ENCODE assay signal across 7 cellular contexts in the genomic region with DNA sequence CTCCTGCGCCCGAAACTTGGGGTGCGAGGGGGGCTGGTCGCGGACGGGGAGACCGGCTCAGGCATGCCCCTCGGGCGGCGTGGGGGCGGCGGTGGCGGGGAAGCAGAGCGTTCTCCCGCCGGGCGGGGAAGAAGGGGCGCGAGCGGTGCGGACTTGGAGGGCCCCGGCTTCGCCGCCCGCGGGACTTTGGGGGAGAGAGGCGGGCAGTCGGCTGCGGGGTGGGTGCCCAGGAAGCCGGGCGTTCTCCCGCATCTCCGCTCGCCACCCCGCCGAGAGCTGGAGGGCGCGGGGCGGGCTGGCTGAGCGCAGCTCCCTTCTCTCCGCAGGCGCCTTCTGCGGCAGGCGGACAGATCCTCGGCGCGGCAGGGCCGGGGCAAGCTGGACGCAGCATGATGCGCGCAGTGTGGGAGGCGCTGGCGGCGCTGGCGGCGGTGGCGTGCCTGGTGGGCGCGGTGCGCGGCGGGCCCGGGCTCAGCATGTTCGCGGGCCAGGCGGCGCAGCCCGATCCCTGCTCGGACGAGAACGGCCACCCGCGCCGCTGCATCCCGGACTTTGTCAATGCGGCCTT. TPM values are rescaled to one million over a fixed set of nuclear protein-coding genes. Genes with fewer than 3 reads are reported as not detected.
DNase-seq lines count a peak whose midpoint lies in the region; ATAC-seq, FAIRE-seq and TF ChIP-seq lines count a peak whose summit lies in the region.

No MANE protein-coding gene starts in this region.

- no peak overlapping the region for H3K27ac ChIP-seq in endothelial cell of umbilical vein (ENCODE audit: insufficient read depth, low read depth, low read length)

- no peaks in the 10 kb centered on the region for H4K20me1 ChIP-seq in endothelial cell of umbilical vein (replicated peaks; ENCODE audit: control insufficient read depth, extremely low read depth, insufficient read depth, low read length)

- H2AFZ ChIP-seq in endothelial cell of umbilical vein (ENCODE audit: low read depth, low read length) = peak overlapping the region; percentile 41

- H3K9me1 ChIP-seq in endothelial cell of umbilical vein (replicated peaks; ENCODE audit: control insufficient read depth, extremely low read depth, insufficient read depth, low read length) = no peaks in the 10 kb centered on the region

- H3K79me2 ChIP-seq in endothelial cell of umbilical vein (ENCODE audit: control insufficient read depth, insufficient read depth, low read length) = no peaks in the 10 kb centered on the region

- no peaks in the 10 kb centered on the region for H3K36me3 ChIP-seq in endothelial cell of umbilical vein (ENCODE audit: control insufficient read depth in 2 of 2, extremely low read depth in 1 of 2, insufficient read depth in 2 of 2, low read length in 2 of 2)

- H3K4me3 Mint-ChIP-seq in naive B cell = peak overlapping the region; percentile 83 to 95 (median 92)

- POLR2A ChIA-PET in endothelial cell of umbilical vein (lab: Charles Lee) = no interaction called here

- in situ Hi-C loops in SK-MEL-5 (cut with HindIII; ENCODE audit: low pct_unique_long_range_greater_than_20kb, low sequenced_read_pairs) = no loop called here

- dilution Hi-C loops in endothelial cell of umbilical vein (cut with MboI; ENCODE audit: extremely low pct_ligation_motif_present, low sequenced_read_pairs) = no loop called here

- intact Hi-C loops in endothelial cell of umbilical vein (cut with micrococcal nuclease) = no loop called here

- no peak for FAIRE-seq in endothelial cell of umbilical vein (lab: Jason Lieb, UNC)

- peaks cover 24 to 54% of the 10 kb centered on the region in 2 experiments for H3K27me3 ChIP-seq in endothelial cell of umbilical vein (ENCODE audit: control insufficient read depth in 2 of 2, insufficient read depth in 2 of 2, low read length in 2 of 2)

- H3K36me3 Mint-ChIP-seq in naive B cell = peaks cover 0 to 6% of the 10 kb centered on the region in 2 donors

- TF ChIP-seq POLR2A in endothelial cell of umbilical vein (IDR thresholded peaks at IDR 0.05; ENCODE audit: low read depth, low read length) = no peak

- H3K9ac ChIP-seq in endothelial cell of umbilical vein (replicated peaks; ENCODE audit: extremely low read depth, insufficient read depth, low read length) = no peak overlapping the region

- H3K4me1 ChIP-seq in endothelial cell of umbilical vein (ENCODE audit: control insufficient read depth, extremely low read depth, insufficient read depth, low read length) = peaks cover 2% of the 10 kb centered on the region

- H3K4me3 ChIP-seq in endothelial cell of umbilical vein (replicated peaks in 1 of 3; ENCODE audit: insufficient read depth in 1 of 3, low read depth in 1 of 3, low read length in 3 of 3) = peak overlapping the region in 2 of 3 experiments; percentile 36 to 37

- BruUV-seq in endothelial cell of umbilical vein (replicated peaks; lab: Mats Ljungman, UMichigan) = no TSS peak

- H3K27me3 Mint-ChIP-seq in naive B cell = peaks cover 28 to 43% (median 42%) of the 10 kb centered on the region in 3 donors

- no peak overlapping the region for H3K27ac Mint-ChIP-seq in naive B cell

- H3K9me3 Mint-ChIP-seq in naive B cell = no peaks in the 10 kb centered on the region

- H3K9me3 ChIP-seq in endothelial cell of umbilical vein (replicated peaks; ENCODE audit: control insufficient read depth, insufficient read depth, low read length) = no peaks in the 10 kb centered on the region

- TF ChIP-seq CTCF in GM20000 (IDR thresholded peaks at IDR 0.05; ENCODE audit: extremely low read depth, missing control alignments) (no peak), endothelial cell of umbilical vein (IDR thresholded peaks at IDR 0.05; ENCODE audit: extremely low read depth in 1 of 2, insufficient read depth in 1 of 2, low read depth in 1 of 2, low read length in 2 of 2) (no peak)

- peaks cover 11 to 23% (median 19%) of the 10 kb centered on the region in 3 donors for H3K4me1 Mint-ChIP-seq in naive B cell

- H3K4me2 ChIP-seq in endothelial cell of umbilical vein (ENCODE audit: insufficient read depth, low read length) = peak overlapping the region; percentile 58

- no peak for ATAC-seq in naive B cell (ENCODE audit: low read depth in 2 of 2)
- no peak for ATAC-seq in HG03439 (IDR thresholded peaks at IDR 0.05; ENCODE audit: unreplicated experiment)

- CTCF ChIA-PET in endothelial cell of umbilical vein (lab: Charles Lee) = interaction anchor here (0.9 to 1.6 kb wide), 4 partner anchors 19 to 500 kb away, joined by 3 to 9 read pairs (median 4); no protein-coding TSS in a partner anchor

- peak; percentile 67 for DNase-seq in GM20000 (ENCODE audit: low spot score)
- peak; percentile 36 for DNase-seq in SK-MEL-5 (ENCODE audit: low read depth, low spot score)
- DNase-seq in endothelial cell of umbilical vein (ENCODE audit: low read depth, low spot score) = no peak
- no peak for DNase-seq in naive B cell
- DNase-seq in activated effector memory CD4-positive, alpha-beta T cell treated with Interleukin-2 at 50 U/mL for 16 hours = no peak
- no peak for DNase-seq in NCI-H1092 (lab: John Stamatoyannopoulos, UW)

TF ChIP-seq in endothelial cell of umbilical vein, 7 proteins besides CTCF, POLR2A, EP300 and RAD21:
- no peak for TF ChIP-seq GATA2 (IDR thresholded peaks at IDR 0.05; ENCODE audit: insufficient read depth, insufficient read length, low read depth, low read length)
- TF ChIP-seq MYC (IDR thresholded peaks at IDR 0.05; ENCODE audit: low read depth, low read length) = no peak
- TF ChIP-seq EZH2 (IDR thresholded peaks at IDR 0.05; ENCODE audit: borderline replicate concordance, low read depth, low read length, severe bottlenecking) = no peak
- TF ChIP-seq FOS (IDR thresholded peaks at IDR 0.05; ENCODE audit: borderline replicate concordance, insufficient read depth, low read length) = no peak
- TF ChIP-seq MAX (IDR thresholded peaks at IDR 0.05; ENCODE audit: insufficient read depth, insufficient read length) = no peak
- no peak for TF ChIP-seq POLR2AphosphoS5 (IDR thresholded peaks at IDR 0.05; ENCODE audit: insufficient read depth, low read depth, low read length)
- no peak for TF ChIP-seq JUN (IDR thresholded peaks at IDR 0.05; ENCODE audit: borderline replicate concordance, insufficient read depth, insufficient read length, low read depth)
TF ChIP-seq in endothelial cell of umbilical vein: peak in this region for 0.

RNA-seq across cellular contexts. Expression of gene NTN1, which starts 0.8 kb away (rescaled TPM):
- 5.9 and 7.0 TPM in 2 replicates for total RNA-seq in SK-MEL-5 (2014; rRNA removed; shearing (Covaris generic))
- polyA plus RNA-seq in SK-MEL-5 (2015; cell fraction: cytosol; rRNA removed) = 17.2 and 19.4 TPM in 2 replicates
- 4.1 and 5.7 TPM in 2 replicates for polyA plus RNA-seq in SK-MEL-5 (2015; cell fraction: nucleus; rRNA removed)
- 0.18 TPM in 2 replicates for total RNA-seq in endothelial cell of umbilical vein
- polyA plus RNA-seq in endothelial cell of umbilical vein (0.10 and 0.13 TPM in 2 replicates), naive B cell (ENCODE audit: low read depth in 6 of 6) (under 1 TPM in 5 of 6 donors, not detected in 1; 0.04 to 0.09 (median 0.06) TPM)
- polyA plus RNA-seq in endothelial cell of umbilical vein (2011; cell fraction: cytosol; rRNA removed) = 0.05 and 0.08 TPM in 2 replicates
- 0.18 and 0.22 TPM in 2 replicates for polyA plus RNA-seq in endothelial cell of umbilical vein (2011; cell fraction: nucleus; rRNA removed)
- 0.08 and 0.15 TPM in 2 replicates for polyA plus RNA-seq in endothelial cell of umbilical vein (2012)
- 0.08 and 0.10 TPM in 2 replicates for polyA minus RNA-seq in endothelial cell of umbilical vein
- not detected for polyA minus RNA-seq in endothelial cell of umbilical vein (2011; cell fraction: cytosol; rRNA and poly(A)+ RNA removed)
- polyA minus RNA-seq in endothelial cell of umbilical vein (2011; cell fraction: nucleus; rRNA and poly(A)+ RNA removed) = 0.14 TPM in 1 of 2 replicates, not detected in the other

RNA-seq across cellular contexts. Expression of gene PIK3R5, which starts 56.6 kb away (rescaled TPM):
- 0.82 and 2.3 TPM in 2 replicates for total RNA-seq in SK-MEL-5 (2014; rRNA removed; shearing (Covaris generic))
- 1.4 and 2.0 TPM in 2 replicates for polyA plus RNA-seq in SK-MEL-5 (2015; cell fraction: cytosol; rRNA removed)
- 1.5 and 4.1 TPM in 2 replicates for polyA plus RNA-seq in SK-MEL-5 (2015; cell fraction: nucleus; rRNA removed)
- total RNA-seq in endothelial cell of umbilical vein = not detected in 2 replicates
- polyA plus RNA-seq in endothelial cell of umbilical vein = not detected in 2 replicates
- polyA plus RNA-seq in endothelial cell of umbilical vein (2011; cell fraction: cytosol; rRNA removed) = not detected in 2 replicates
- polyA plus RNA-seq in endothelial cell of umbilical vein (2011; cell fraction: nucleus; rRNA removed) = not detected in 2 replicates
- not detected in 2 replicates for polyA plus RNA-seq in endothelial cell of umbilical vein (2012)
- polyA minus RNA-seq in endothelial cell of umbilical vein = not detected in 2 replicates
- not detected for polyA minus RNA-seq in endothelial cell of umbilical vein (2011; cell fraction: cytosol; rRNA and poly(A)+ RNA removed)
- not detected in 2 replicates for polyA minus RNA-seq in endothelial cell of umbilical vein (2011; cell fraction: nucleus; rRNA and poly(A)+ RNA removed)
- 10 to 100 TPM in 3 of 6 donors, 1 to 10 TPM in 3; 9.7 to 24.8 (median 11.7) TPM for polyA plus RNA-seq in naive B cell (ENCODE audit: low read depth in 6 of 6)

Comparison
In these comparisons a context has a peak if more than half of its experiments do, and no peak if none do; other contexts are left out.
1. DNase-seq: peak in GM20000 (single experiment) and SK-MEL-5 (single experiment); none in endothelial cell of umbilical vein (single experiment), naive B cell (single experiment), activated effector memory CD4-positive, alpha-beta T cell treated with Interleukin-2 at 50 U/mL for 16 hours (single experiment) and NCI-H1092 (single experiment).